23 cellular contexts compared by ENCODE assay signal in the genomic region with DNA sequence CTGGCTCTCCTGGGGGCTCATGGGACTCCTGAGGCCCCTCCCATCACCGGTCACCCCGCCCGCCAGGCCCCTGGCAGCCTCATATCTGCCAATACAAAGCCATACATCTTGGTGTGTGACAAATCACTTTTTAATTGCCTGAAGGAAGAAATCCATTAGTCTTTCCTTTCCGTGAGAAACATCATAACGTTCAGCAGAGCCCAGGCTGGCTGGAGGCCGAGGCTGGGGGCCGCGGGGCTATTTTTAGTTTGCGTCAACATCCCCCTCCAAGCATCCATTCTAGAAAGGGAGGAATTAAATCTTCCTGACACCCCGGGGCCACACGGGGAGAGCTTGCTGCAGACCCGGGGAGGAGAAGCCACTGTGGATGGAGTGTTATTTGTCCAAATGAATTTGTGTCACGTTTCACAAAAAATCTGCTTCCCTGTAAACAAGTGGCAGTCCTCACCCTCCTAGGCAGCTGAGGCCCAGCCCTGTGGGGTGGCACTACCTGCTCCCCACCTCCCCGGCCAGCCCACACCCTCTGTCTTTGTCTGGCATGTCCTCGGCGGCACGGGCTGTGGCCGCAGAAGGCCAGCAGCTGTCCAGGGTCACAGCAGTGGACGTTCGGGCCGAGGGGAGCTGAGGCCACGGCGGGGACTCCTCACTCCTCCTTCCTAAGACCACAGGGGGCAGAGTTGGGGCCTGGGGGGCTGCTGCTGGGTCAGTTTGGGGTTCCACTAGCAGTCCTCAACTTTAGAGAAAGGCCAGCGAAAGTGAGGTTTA.
DNase-seq lines count a peak whose midpoint lies in the region; ATAC-seq, FAIRE-seq and TF ChIP-seq lines count a peak whose summit lies in the region.
"Had no signal": no experiment of that assay in that cellular context is flagged by ENCODE, and none has a peak within 500 bp of the region (broad histone marks: within the 10 kb centered on the region; RNA-seq: fewer than 3 reads in every experiment).

No MANE protein-coding gene starts in this region.

- no peaks in the 10 kb centered on the region for H3K9me3 ChIP-seq in BLaER1
- H3K9me3 ChIP-seq: neutrophil, SJSA1, testis had no signal

- DNase-seq in NCI-H1417 (lab: John Stamatoyannopoulos, UW): peak in 2 of 3 experiments; percentile 69 to 87
- no peak for DNase-seq in osteocyte (ENCODE audit: extremely low spot score, unreplicated experiment)
- no peak for DNase-seq in activated CD8-positive, alpha-beta memory T cell treated with anti-CD3 and anti-CD28 coated beads, Interleukin-2, amount 10 ng/mL, durations not matched to agents 7 days and 5 days
- DNase-seq in activated T-cell treated with anti-CD3 and anti-CD28 coated beads, Interleukin-2, amount 50 U/mL, for 4 hours: no peak
- DNase-seq in natural killer cell treated with Interleukin-12 subunit alpha and Interleukin-12 subunit beta and Interleukin-15 and Interleukin-18, amount 100 ng/mL, for 72 hours (ENCODE audit: low spot score): no peak
- DNase-seq: activated CD4-positive, alpha-beta memory T cell treated with anti-CD3 and anti-CD28 coated beads for 36 hours; activated T-cell treated with anti-CD3 and anti-CD28 coated beads, Interleukin-2, amount 50 U/mL, for 1 hour; foreskin keratinocyte; NCI-H2171 treated with DMSO at 0.1 percent for 48 hours; NCI-H774; PC-9; right cardiac atrium; testis had no signal

- peak overlapping the region; percentile 35 for H3K4me3 Mint-ChIP-seq in osteocyte (ENCODE audit: unreplicated experiment)
- no peak overlapping the region for H3K4me3 Mint-ChIP-seq in activated CD8-positive, alpha-beta memory T cell treated with anti-CD3 and anti-CD28 coated beads, Interleukin-2, amount 10 ng/mL, durations not matched to agents 7 days and 5 days
- H3K4me3 Mint-ChIP-seq in activated T-cell treated with anti-CD3 and anti-CD28 coated beads, Interleukin-2, amount 50 U/mL, for 4 hours: no peak overlapping the region
- no peak overlapping the region for H3K4me3 Mint-ChIP-seq in natural killer cell treated with Interleukin-12 subunit alpha and Interleukin-12 subunit beta and Interleukin-15 and Interleukin-18, amount 100 ng/mL, for 72 hours
- H3K4me3 Mint-ChIP-seq: activated CD4-positive, alpha-beta memory T cell treated with anti-CD3 and anti-CD28 coated beads for 36 hours; activated naive CD4-positive, alpha-beta T cell treated with anti-CD3 and anti-CD28 coated beads, Interleukin-2, amount 50 U/mL, for 24 hours; stimulated activated effector memory CD8-positive, alpha-beta T cell treated with anti-CD3 and anti-CD28 coated beads, Interleukin-12 subunit alpha, Interleukin-12 subunit beta, amount 100 ng/mL, for 72 hours; WTC11 had no signal

- no peak for ATAC-seq in GM18907 (IDR thresholded peaks at IDR 0.05; ENCODE audit: unreplicated experiment)
- no peak for ATAC-seq in activated CD8-positive, alpha-beta memory T cell treated with anti-CD3 and anti-CD28 coated beads, Interleukin-2, amount 10 ng/mL, durations not matched to agents 7 days and 5 days
- no peak for ATAC-seq in activated T-cell treated with anti-CD3 and anti-CD28 coated beads, Interleukin-2, amount 50 U/mL, for 4 hours
- no peak for ATAC-seq in natural killer cell treated with Interleukin-12 subunit alpha and Interleukin-12 subunit beta and Interleukin-15 and Interleukin-18, amount 100 ng/mL, for 72 hours
- ATAC-seq: foreskin keratinocyte; stimulated activated effector memory CD8-positive, alpha-beta T cell treated with anti-CD3 and anti-CD28 coated beads, Interleukin-12 subunit alpha, Interleukin-12 subunit beta, amount 100 ng/mL, for 72 hours; WTC11 had no signal

- H3K27ac Mint-ChIP-seq in osteocyte (ENCODE audit: unreplicated experiment): peak overlapping the region; percentile 85
- H3K27ac Mint-ChIP-seq in activated CD8-positive, alpha-beta memory T cell treated with anti-CD3 and anti-CD28 coated beads, Interleukin-2, amount 10 ng/mL, durations not matched to agents 7 days and 5 days: no peak overlapping the region
- no peak overlapping the region for H3K27ac Mint-ChIP-seq in natural killer cell treated with Interleukin-12 subunit alpha and Interleukin-12 subunit beta and Interleukin-15 and Interleukin-18, amount 100 ng/mL, for 72 hours
- H3K27ac Mint-ChIP-seq: activated CD4-positive, alpha-beta memory T cell treated with anti-CD3 and anti-CD28 coated beads for 36 hours; activated naive CD4-positive, alpha-beta T cell treated with anti-CD3 and anti-CD28 coated beads, Interleukin-2, amount 50 U/mL, for 24 hours; stimulated activated effector memory CD8-positive, alpha-beta T cell treated with anti-CD3 and anti-CD28 coated beads, Interleukin-12 subunit alpha, Interleukin-12 subunit beta, amount 100 ng/mL, for 72 hours; WTC11 had no signal

- FAIRE-seq in endometrium (lab: Jason Lieb, UNC): peak; percentile 35
- FAIRE-seq: colon had no signal

- CTCF ChIA-PET in activated CD8-positive, alpha-beta memory T cell treated with anti-CD3 and anti-CD28 coated beads, Interleukin-2, amount 10 ng/mL, durations not matched to agents 7 days and 5 days (lab: Charles Lee): no interaction called here

- H3K27ac ChIP-seq in BLaER1: 0 out of 2 replicates have a peak overlapping the region, but pooled peaks have one; percentile 13
- H3K27ac ChIP-seq: foreskin keratinocyte, KMS-11, neutrophil, PC-9, SJSA1, testis had no signal

- no peak overlapping the region for H3K4me3 ChIP-seq in BLaER1
- H3K4me3 ChIP-seq: PC-9, SJSA1, testis had no signal

- peaks cover 53% of the 10 kb centered on the region for H3K4me1 Mint-ChIP-seq in osteocyte (ENCODE audit: unreplicated experiment)
- no peaks in the 10 kb centered on the region for H3K4me1 Mint-ChIP-seq in activated CD8-positive, alpha-beta memory T cell treated with anti-CD3 and anti-CD28 coated beads, Interleukin-2, amount 10 ng/mL, durations not matched to agents 7 days and 5 days
- no peaks in the 10 kb centered on the region for H3K4me1 Mint-ChIP-seq in activated T-cell treated with anti-CD3 and anti-CD28 coated beads, Interleukin-2, amount 50 U/mL, for 4 hours (ENCODE audit: low read depth)
- no peaks in the 10 kb centered on the region for H3K4me1 Mint-ChIP-seq in natural killer cell treated with Interleukin-12 subunit alpha and Interleukin-12 subunit beta and Interleukin-15 and Interleukin-18, amount 100 ng/mL, for 72 hours (ENCODE audit: low read depth in 2 of 2)
- H3K4me1 Mint-ChIP-seq: activated naive CD4-positive, alpha-beta T cell treated with anti-CD3 and anti-CD28 coated beads, Interleukin-2, amount 50 U/mL, for 24 hours had no signal

- no peaks in the 10 kb centered on the region for H3K36me3 Mint-ChIP-seq in osteocyte (ENCODE audit: unreplicated experiment)
- H3K36me3 Mint-ChIP-seq in activated CD8-positive, alpha-beta memory T cell treated with anti-CD3 and anti-CD28 coated beads, Interleukin-2, amount 10 ng/mL, durations not matched to agents 7 days and 5 days: no peaks in the 10 kb centered on the region
- H3K36me3 Mint-ChIP-seq in activated T-cell treated with anti-CD3 and anti-CD28 coated beads, Interleukin-2, amount 50 U/mL, for 4 hours (ENCODE audit: insufficient read depth): no peaks in the 10 kb centered on the region
- H3K36me3 Mint-ChIP-seq in natural killer cell treated with Interleukin-12 subunit alpha and Interleukin-12 subunit beta and Interleukin-15 and Interleukin-18, amount 100 ng/mL, for 72 hours: no peaks in the 10 kb centered on the region
- H3K36me3 Mint-ChIP-seq: activated CD4-positive, alpha-beta memory T cell treated with anti-CD3 and anti-CD28 coated beads for 36 hours; activated naive CD4-positive, alpha-beta T cell treated with anti-CD3 and anti-CD28 coated beads, Interleukin-2, amount 50 U/mL, for 24 hours; stimulated activated effector memory CD8-positive, alpha-beta T cell treated with anti-CD3 and anti-CD28 coated beads, Interleukin-12 subunit alpha, Interleukin-12 subunit beta, amount 100 ng/mL, for 72 hours; WTC11 had no signal

- H3K9ac ChIP-seq in BLaER1: no peak overlapping the region
- H3K9ac ChIP-seq: KMS-11 had no signal

- no peak for TF ChIP-seq CTCF in osteocyte (IDR thresholded peaks at IDR 0.05)

- H3K27me3 ChIP-seq in BLaER1: no peaks in the 10 kb centered on the region
- H3K27me3 ChIP-seq: testis had no signal

- peaks cover 47% of the 10 kb centered on the region for H3K4me1 ChIP-seq in BLaER1
- H3K4me1 ChIP-seq: foreskin keratinocyte, SJSA1 had no signal

- H3K36me3 ChIP-seq in BLaER1: no peaks in the 10 kb centered on the region
- H3K36me3 ChIP-seq: neutrophil, SJSA1 had no signal

- H3K4me2 ChIP-seq in BLaER1: no peak overlapping the region
- H3K4me2 ChIP-seq: KMS-11, PC-9 had no signal

- H3K27me3 Mint-ChIP-seq in osteocyte (ENCODE audit: unreplicated experiment): no peaks in the 10 kb centered on the region
- no peaks in the 10 kb centered on the region for H3K27me3 Mint-ChIP-seq in activated CD8-positive, alpha-beta memory T cell treated with anti-CD3 and anti-CD28 coated beads, Interleukin-2, amount 10 ng/mL, durations not matched to agents 7 days and 5 days
- H3K27me3 Mint-ChIP-seq in activated T-cell treated with anti-CD3 and anti-CD28 coated beads, Interleukin-2, amount 50 U/mL, for 4 hours (ENCODE audit: low read depth): peaks cover 5% of the 10 kb centered on the region
- H3K27me3 Mint-ChIP-seq in natural killer cell treated with Interleukin-12 subunit alpha and Interleukin-12 subunit beta and Interleukin-15 and Interleukin-18, amount 100 ng/mL, for 72 hours: peaks cover 0 to 7% of the 10 kb centered on the region in 2 donors
- H3K27me3 Mint-ChIP-seq: activated CD4-positive, alpha-beta memory T cell treated with anti-CD3 and anti-CD28 coated beads for 36 hours had no signal

- no peaks in the 10 kb centered on the region for H4K20me1 ChIP-seq in BLaER1

- no peaks in the 10 kb centered on the region for H3K9me3 Mint-ChIP-seq in osteocyte (ENCODE audit: unreplicated experiment)
- no peaks in the 10 kb centered on the region for H3K9me3 Mint-ChIP-seq in activated CD8-positive, alpha-beta memory T cell treated with anti-CD3 and anti-CD28 coated beads, Interleukin-2, amount 10 ng/mL, durations not matched to agents 7 days and 5 days (ENCODE audit: low read depth)
- no peaks in the 10 kb centered on the region for H3K9me3 Mint-ChIP-seq in activated T-cell treated with anti-CD3 and anti-CD28 coated beads, Interleukin-2, amount 50 U/mL, for 4 hours
- no peaks in the 10 kb centered on the region for H3K9me3 Mint-ChIP-seq in natural killer cell treated with Interleukin-12 subunit alpha and Interleukin-12 subunit beta and Interleukin-15 and Interleukin-18, amount 100 ng/mL, for 72 hours
- H3K9me3 Mint-ChIP-seq: activated CD4-positive, alpha-beta memory T cell treated with anti-CD3 and anti-CD28 coated beads for 36 hours; activated naive CD4-positive, alpha-beta T cell treated with anti-CD3 and anti-CD28 coated beads, Interleukin-2, amount 50 U/mL, for 24 hours; stimulated activated effector memory CD8-positive, alpha-beta T cell treated with anti-CD3 and anti-CD28 coated beads, Interleukin-12 subunit alpha, Interleukin-12 subunit beta, amount 100 ng/mL, for 72 hours; WTC11 had no signal

Comparison
In these comparisons a context has a peak if more than half of its experiments do, and no peak if none do; other contexts are left out.
1. DNase-seq: peak in NCI-H1417 (2 of 3); none in osteocyte (single experiment), activated CD8-positive, alpha-beta memory T cell treated with anti-CD3 and anti-CD28 coated beads, Interleukin-2, amount 10 ng/mL, durations not matched to agents 7 days and 5 days (single experiment), activated T-cell treated with anti-CD3 and anti-CD28 coated beads, Interleukin-2, amount 50 U/mL, for 4 hours (single experiment) and natural killer cell treated with Interleukin-12 subunit alpha and Interleukin-12 subunit beta and Interleukin-15 and Interleukin-18, amount 100 ng/mL, for 72 hours (single experiment).